ENCODE assay signal across 18 cellular contexts in genomic region chr17:42699415-42699740, GRCh38. TPM values are rescaled to one million over a fixed set of nuclear protein-coding genes. Genes with fewer than 3 reads are reported as not detected.
"Had no signal": no experiment of that assay in that cellular context is flagged by ENCODE, and none has a peak within 500 bp of the region (broad histone marks: within the 10 kb centered on the region; RNA-seq: fewer than 3 reads in every experiment).

No MANE protein-coding gene starts in this region.

- DNase-seq: activated CD4-positive, alpha-beta T cell treated with anti-CD3 and anti-CD28 coated beads, Interleukin-2, amount 50 U/mL, for 1 hour; activated CD4-positive, CD25-positive, alpha-beta regulatory T cell; activated naive CD4-positive, alpha-beta T cell treated with anti-CD3 and anti-CD28 coated beads, Interleukin-2, amount 50 U/mL, for 16 hours; amygdala; brain microvascular endothelial cell; cerebellar nuclear complex; dermis blood vessel endothelial cell; immature natural killer cell; lower lobe of right lung; naive B cell; nucleus accumbens; stimulated activated CD4-positive, alpha-beta T cell treated with anti-CD3 and anti-CD28 coated beads, Interleukin-2, amount 100 ng/mL, for 48 hours; stimulated activated naive CD4-positive, alpha-beta T cell treated with Interleukin-2 at 50 U/mL for 16 hours; T-helper 2 cell; upper lobe of left lung had no signal

- H3K4me1 ChIP-seq: lower lobe of right lung, prostate gland, upper lobe of left lung had no signal

- H3K4me3 ChIP-seq: lower lobe of right lung, prostate gland, upper lobe of left lung had no signal

- H3K27ac ChIP-seq: brain microvascular endothelial cell, lower lobe of right lung, prostate gland, upper lobe of left lung had no signal

- H3K4me3 Mint-ChIP-seq: immature natural killer cell, naive B cell had no signal

- H3K27ac Mint-ChIP-seq: activated T-helper 2 cell treated with anti-CD3 and anti-CD28 coated beads, Interferon-gamma antibody, Interleukin-2, Interleukin-4, amounts not matched to agents 10 μg/mL and 5 μg/mL and 100 μg/mL, durations not matched to agents 14 hours and 24 hours and 36 hours had no signal

- H3K27me3 ChIP-seq: brain microvascular endothelial cell, upper lobe of left lung had no signal

- ATAC-seq: esophagus mucosa, lower lobe of right lung had no signal

- H3K4me1 Mint-ChIP-seq: immature natural killer cell had no signal

- H3K9me3 Mint-ChIP-seq: activated T-helper 2 cell treated with anti-CD3 and anti-CD28 coated beads, Interferon-gamma antibody, Interleukin-2, Interleukin-4, amounts not matched to agents 10 μg/mL and 5 μg/mL and 100 μg/mL, durations not matched to agents 14 hours and 24 hours and 36 hours; immature natural killer cell; naive B cell had no signal

- H3K27me3 Mint-ChIP-seq: naive B cell had no signal

RNA-seq across cellular contexts. Expression of gene CCR10, which starts 17.7 kb away (rescaled TPM):
- total RNA-seq: esophagus mucosa had no signal

RNA-seq across cellular contexts. Expression of gene PLEKHH3, which starts 22.6 kb away (rescaled TPM):
- polyA plus RNA-seq: immature natural killer cell had no signal
